Comparison of ENCODE assay signal across 1 cellular context in genomic region chr20:10699941-10700340, GRCh38.
TF ChIP-seq lines count a peak whose summit lies in the region.

No MANE protein-coding gene starts in this region.

TF ChIP-seq in SK-N-SH, 30 proteins besides CTCF, POLR2A, EP300 and RAD21 (continued from another document):
- TF ChIP-seq, protein P1, sequence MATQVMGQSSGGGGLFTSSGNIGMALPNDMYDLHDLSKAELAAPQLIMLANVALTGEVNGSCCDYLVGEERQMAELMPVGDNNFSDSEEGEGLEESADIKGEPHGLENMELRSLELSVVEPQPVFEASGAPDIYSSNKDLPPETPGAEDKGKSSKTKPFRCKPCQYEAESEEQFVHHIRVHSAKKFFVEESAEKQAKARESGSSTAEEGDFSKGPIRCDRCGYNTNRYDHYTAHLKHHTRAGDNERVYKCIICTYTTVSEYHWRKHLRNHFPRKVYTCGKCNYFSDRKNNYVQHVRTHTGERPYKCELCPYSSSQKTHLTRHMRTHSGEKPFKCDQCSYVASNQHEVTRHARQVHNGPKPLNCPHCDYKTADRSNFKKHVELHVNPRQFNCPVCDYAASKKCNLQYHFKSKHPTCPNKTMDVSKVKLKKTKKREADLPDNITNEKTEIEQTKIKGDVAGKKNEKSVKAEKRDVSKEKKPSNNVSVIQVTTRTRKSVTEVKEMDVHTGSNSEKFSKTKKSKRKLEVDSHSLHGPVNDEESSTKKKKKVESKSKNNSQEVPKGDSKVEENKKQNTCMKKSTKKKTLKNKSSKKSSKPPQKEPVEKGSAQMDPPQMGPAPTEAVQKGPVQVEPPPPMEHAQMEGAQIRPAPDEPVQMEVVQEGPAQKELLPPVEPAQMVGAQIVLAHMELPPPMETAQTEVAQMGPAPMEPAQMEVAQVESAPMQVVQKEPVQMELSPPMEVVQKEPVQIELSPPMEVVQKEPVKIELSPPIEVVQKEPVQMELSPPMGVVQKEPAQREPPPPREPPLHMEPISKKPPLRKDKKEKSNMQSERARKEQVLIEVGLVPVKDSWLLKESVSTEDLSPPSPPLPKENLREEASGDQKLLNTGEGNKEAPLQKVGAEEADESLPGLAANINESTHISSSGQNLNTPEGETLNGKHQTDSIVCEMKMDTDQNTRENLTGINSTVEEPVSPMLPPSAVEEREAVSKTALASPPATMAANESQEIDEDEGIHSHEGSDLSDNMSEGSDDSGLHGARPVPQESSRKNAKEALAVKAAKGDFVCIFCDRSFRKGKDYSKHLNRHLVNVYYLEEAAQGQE (IDR thresholded peaks at IDR 0.05; ENCODE audit: low read depth, low read length), result no peak
- TF ChIP-seq JUND (IDR thresholded peaks at IDR 0.05) (no peak), EZH2phosphoT487 (IDR thresholded peaks at IDR 0.05; ENCODE audit: borderline replicate concordance, low read depth) (no peak), SMC3 (IDR thresholded peaks at IDR 0.05; ENCODE audit: low read depth, low read length) (no peak), POLR2AphosphoS5 (IDR thresholded peaks at IDR 0.05; ENCODE audit: low read depth, low read length) (no peak), NFIC (IDR thresholded peaks at IDR 0.05; ENCODE audit: borderline replicate concordance) (no peak), GABPA (IDR thresholded peaks at IDR 0.05; ENCODE audit: low read depth) (no peak)
- TF ChIP-seq, protein P2, sequence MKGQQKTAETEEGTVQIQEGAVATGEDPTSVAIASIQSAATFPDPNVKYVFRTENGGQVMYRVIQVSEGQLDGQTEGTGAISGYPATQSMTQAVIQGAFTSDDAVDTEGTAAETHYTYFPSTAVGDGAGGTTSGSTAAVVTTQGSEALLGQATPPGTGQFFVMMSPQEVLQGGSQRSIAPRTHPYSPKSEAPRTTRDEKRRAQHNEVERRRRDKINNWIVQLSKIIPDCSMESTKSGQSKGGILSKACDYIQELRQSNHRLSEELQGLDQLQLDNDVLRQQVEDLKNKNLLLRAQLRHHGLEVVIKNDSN (IDR thresholded peaks at IDR 0.05; ENCODE audit: borderline replicate concordance, low read depth), result no peak
- TF ChIP-seq, protein P3, sequence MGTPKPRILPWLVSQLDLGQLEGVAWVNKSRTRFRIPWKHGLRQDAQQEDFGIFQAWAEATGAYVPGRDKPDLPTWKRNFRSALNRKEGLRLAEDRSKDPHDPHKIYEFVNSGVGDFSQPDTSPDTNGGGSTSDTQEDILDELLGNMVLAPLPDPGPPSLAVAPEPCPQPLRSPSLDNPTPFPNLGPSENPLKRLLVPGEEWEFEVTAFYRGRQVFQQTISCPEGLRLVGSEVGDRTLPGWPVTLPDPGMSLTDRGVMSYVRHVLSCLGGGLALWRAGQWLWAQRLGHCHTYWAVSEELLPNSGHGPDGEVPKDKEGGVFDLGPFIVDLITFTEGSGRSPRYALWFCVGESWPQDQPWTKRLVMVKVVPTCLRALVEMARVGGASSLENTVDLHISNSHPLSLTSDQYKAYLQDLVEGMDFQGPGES (IDR thresholded peaks at IDR 0.05; ENCODE audit: low read depth, low read length), result no peak
